ENCODE assay signal across 13 cellular contexts in genomic region chr4:159766241-159766640, GRCh38.
"Had no signal": no experiment of that assay in that cellular context is flagged by ENCODE, and none has a peak within 500 bp of the region (broad histone marks: within the 10 kb centered on the region; RNA-seq: fewer than 3 reads in every experiment).

No MANE protein-coding gene starts in this region.

- H3K27ac Mint-ChIP-seq: activated CD4-positive, alpha-beta T cell treated with anti-CD3 and anti-CD28 coated beads for 36 hours; activated T-helper 1 cell treated with anti-CD3 and anti-CD28 coated beads, Interleukin-12 subunit alpha, Interleukin-12 subunit beta, Interleukin-2, Interleukin-4 antibody, amounts not matched to agents 30 ng/mL and 10 ng/mL and 1 ng/mL, durations not matched to agents 14 hours and 24 hours and 36 hours had no signal

- H3K4me3 Mint-ChIP-seq: activated CD4-positive, alpha-beta T cell treated with anti-CD3 and anti-CD28 coated beads for 36 hours; activated T-helper 1 cell treated with anti-CD3 and anti-CD28 coated beads, Interleukin-12 subunit alpha, Interleukin-12 subunit beta, Interleukin-2, Interleukin-4 antibody, amounts not matched to agents 30 ng/mL and 10 ng/mL and 1 ng/mL, durations not matched to agents 14 hours and 24 hours and 36 hours; neural crest cell had no signal

- H3K9me3 ChIP-seq: breast epithelium, pancreas had no signal

- H3K4me1 ChIP-seq: breast epithelium had no signal

- H3K27ac ChIP-seq: breast epithelium, pancreas, VCaP had no signal

- H3K36me3 ChIP-seq: breast epithelium, pancreas had no signal

- H3K4me3 ChIP-seq: breast epithelium, pancreas had no signal

- H3K9me3 Mint-ChIP-seq: activated T-helper 1 cell treated with anti-CD3 and anti-CD28 coated beads, Interleukin-12 subunit alpha, Interleukin-12 subunit beta, Interleukin-2, Interleukin-4 antibody, amounts not matched to agents 30 ng/mL and 10 ng/mL and 1 ng/mL, durations not matched to agents 14 hours and 24 hours and 36 hours had no signal

- H3K27me3 Mint-ChIP-seq: activated CD4-positive, alpha-beta T cell treated with anti-CD3 and anti-CD28 coated beads for 36 hours had no signal

- H3K27me3 ChIP-seq: breast epithelium, pancreas had no signal

- H3K4me1 Mint-ChIP-seq: activated CD4-positive, alpha-beta T cell treated with anti-CD3 and anti-CD28 coated beads for 36 hours had no signal

- DNase-seq: activated CD4-positive, alpha-beta T cell treated with anti-CD3 and anti-CD28 coated beads for 36 hours; activated naive CD4-positive, alpha-beta T cell; aorta; dermis blood vessel endothelial cell; hypothalamus; pancreas; stimulated activated CD4-positive, alpha-beta T cell treated with anti-CD3 and anti-CD28 coated beads, Interleukin-15, amount 100 ng/mL, for 24 hours; T1000; trophoblast cell had no signal

- ATAC-seq: activated CD4-positive, alpha-beta T cell treated with anti-CD3 and anti-CD28 coated beads for 36 hours; pancreas had no signal
